17 cellular contexts compared by ENCODE assay signal in the genomic region with DNA sequence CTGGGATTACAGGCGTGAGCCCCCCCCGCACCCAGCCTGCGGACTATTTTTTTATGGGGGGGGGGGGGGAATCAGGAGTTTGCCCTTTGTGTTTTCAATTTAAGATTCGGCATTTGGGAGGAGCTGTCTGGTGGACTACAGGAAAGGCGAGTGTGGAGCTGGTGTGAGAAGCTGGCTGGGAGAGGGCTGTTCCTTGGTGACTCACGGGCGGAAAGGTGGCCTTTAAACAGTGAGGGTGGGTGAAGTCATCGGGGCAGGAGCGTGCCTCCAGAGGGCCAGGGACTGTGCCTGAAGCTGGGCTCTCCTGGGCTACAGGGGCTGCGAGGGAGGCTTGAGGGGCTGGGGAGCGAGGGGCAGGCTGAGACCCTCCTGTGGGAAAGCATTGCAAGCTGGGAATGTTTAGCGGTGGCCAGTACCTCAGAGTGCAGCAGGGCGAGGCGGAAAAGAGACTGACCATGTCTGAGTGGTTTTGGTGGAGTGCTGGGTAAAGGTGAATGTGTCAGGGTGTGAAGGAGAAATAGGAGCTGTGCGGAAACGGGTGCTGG. TPM values are rescaled to one million over a fixed set of nuclear protein-coding genes. Genes with fewer than 3 reads are reported as not detected.
DNase-seq lines count a peak whose midpoint lies in the region; ATAC-seq and TF ChIP-seq lines count a peak whose summit lies in the region.
"Had no signal": no experiment of that assay in that cellular context is flagged by ENCODE, and none has a peak within 500 bp of the region (broad histone marks: within the 10 kb centered on the region; RNA-seq: fewer than 3 reads in every experiment).

No MANE protein-coding gene starts in this region.

- H3K9me3 ChIP-seq in OCI-LY7 (ENCODE audit: low read length) = no peaks in the 10 kb centered on the region
- H3K9me3 ChIP-seq: body of pancreas, HAP-1 had no signal

- no peaks in the 10 kb centered on the region for H3K36me3 Mint-ChIP-seq in activated T-cell treated with anti-CD3 and anti-CD28 coated beads, Interleukin-2, amount 50 U/mL, for 72 hours (ENCODE audit: insufficient read depth in 2 of 2)
- no peaks in the 10 kb centered on the region for H3K36me3 Mint-ChIP-seq in glutamatergic neuron (ENCODE audit: unreplicated experiment)
- H3K36me3 Mint-ChIP-seq in stimulated activated effector memory CD8-positive, alpha-beta T cell treated with anti-CD3 and anti-CD28 coated beads, Interleukin-12 subunit alpha, Interleukin-12 subunit beta, amount 100 ng/mL, for 72 hours = no peaks in the 10 kb centered on the region

- no peak overlapping the region for H3K27ac Mint-ChIP-seq in activated T-cell treated with anti-CD3 and anti-CD28 coated beads, Interleukin-2, amount 50 U/mL, for 72 hours
- no peak overlapping the region for H3K27ac Mint-ChIP-seq in glutamatergic neuron (ENCODE audit: unreplicated experiment)
- H3K27ac Mint-ChIP-seq in stimulated activated effector memory CD8-positive, alpha-beta T cell treated with anti-CD3 and anti-CD28 coated beads, Interleukin-12 subunit alpha, Interleukin-12 subunit beta, amount 100 ng/mL, for 72 hours = no peak overlapping the region
- H3K27ac Mint-ChIP-seq: activated CD4-positive, alpha-beta T cell treated with anti-CD3 and anti-CD28 coated beads for 36 hours had no signal

- peak overlapping the region; percentile 17 to 55 for H3K4me3 Mint-ChIP-seq in activated T-cell treated with anti-CD3 and anti-CD28 coated beads, Interleukin-2, amount 50 U/mL, for 72 hours
- H3K4me3 Mint-ChIP-seq in glutamatergic neuron (ENCODE audit: unreplicated experiment) = peak overlapping the region; percentile 9
- H3K4me3 Mint-ChIP-seq in stimulated activated effector memory CD8-positive, alpha-beta T cell treated with anti-CD3 and anti-CD28 coated beads, Interleukin-12 subunit alpha, Interleukin-12 subunit beta, amount 100 ng/mL, for 72 hours = peak overlapping the region; percentile 82
- H3K4me3 Mint-ChIP-seq: activated CD4-positive, alpha-beta T cell treated with anti-CD3 and anti-CD28 coated beads for 36 hours had no signal

- no peak overlapping the region for H3K4me3 ChIP-seq in OCI-LY7 (ENCODE audit: low read depth, low read length, poor library complexity, severe bottlenecking)
- no peak overlapping the region for H3K4me3 ChIP-seq in foreskin fibroblast (ENCODE audit: low read depth in 1 of 2, low read length in 2 of 2)
- H3K4me3 ChIP-seq: body of pancreas, HAP-1 had no signal

- no peaks in the 10 kb centered on the region for H3K36me3 ChIP-seq in OCI-LY7 (ENCODE audit: insufficient read depth, low read length)
- H3K36me3 ChIP-seq: HAP-1 had no signal

- no peaks in the 10 kb centered on the region for H3K9me3 Mint-ChIP-seq in activated T-cell treated with anti-CD3 and anti-CD28 coated beads, Interleukin-2, amount 50 U/mL, for 72 hours
- peaks cover 4% of the 10 kb centered on the region for H3K9me3 Mint-ChIP-seq in glutamatergic neuron (ENCODE audit: unreplicated experiment)
- no peaks in the 10 kb centered on the region for H3K9me3 Mint-ChIP-seq in stimulated activated effector memory CD8-positive, alpha-beta T cell treated with anti-CD3 and anti-CD28 coated beads, Interleukin-12 subunit alpha, Interleukin-12 subunit beta, amount 100 ng/mL, for 72 hours

- H3K9me2 ChIP-seq in OCI-LY7 (ENCODE audit: insufficient read depth, low read length) = no peaks in the 10 kb centered on the region

- H3K4me1 ChIP-seq in OCI-LY7 (ENCODE audit: insufficient read depth, low read length, poor library complexity, severe bottlenecking) = no peaks in the 10 kb centered on the region
- H3K4me1 ChIP-seq: parathyroid adenoma had no signal

- POLR2A ChIA-PET in OCI-LY7 (lab: Charles Lee) = interaction anchor here (0.7 kb wide), 1 partner anchor 490 kb away, joined by 3 read pairs; no protein-coding TSS in a partner anchor

- H3K27me3 Mint-ChIP-seq in activated T-cell treated with anti-CD3 and anti-CD28 coated beads, Interleukin-2, amount 50 U/mL, for 72 hours (ENCODE audit: low read depth) = peaks cover 34% of the 10 kb centered on the region
- peaks cover 16% of the 10 kb centered on the region for H3K27me3 Mint-ChIP-seq in glutamatergic neuron (ENCODE audit: unreplicated experiment)

- H2AFZ ChIP-seq in OCI-LY7 (ENCODE audit: low read length) = no peak overlapping the region

- DNase-seq in activated T-cell treated with anti-CD3 and anti-CD28 coated beads, Interleukin-2, amount 50 U/mL, for 72 hours = no peak
- DNase-seq in activated T-cell treated with anti-CD3 and anti-CD28 coated beads for 4 hours = no peak
- peak; percentile 75 for DNase-seq in M059J (ENCODE audit: low read depth)
- DNase-seq in glutamatergic neuron = no peak
- no peak for DNase-seq in stimulated activated effector memory CD8-positive, alpha-beta T cell treated with anti-CD3 and anti-CD28 coated beads, Interleukin-12 subunit alpha, Interleukin-12 subunit beta, amount 100 ng/mL, for 72 hours (ENCODE audit: low spot score in 2 of 2)
- DNase-seq in OCI-LY7 (ENCODE audit: low spot score) = no peak
- no peak for DNase-seq in KG1 (lab: John Stamatoyannopoulos, UW)
- no peak for DNase-seq in foreskin fibroblast
- DNase-seq: ACHN; activated CD4-positive, alpha-beta T cell treated with anti-CD3 and anti-CD28 coated beads for 36 hours; body of pancreas; GF-D8; NCI-H2029 treated with DMSO at 0.1 percent for 48 hours; T-helper 9 cell had no signal

- intact Hi-C loops in OCI-LY7 (cut with micrococcal nuclease; ENCODE audit: unreplicated experiment) = no loop called here

- peaks cover 16% of the 10 kb centered on the region for H3K4me1 Mint-ChIP-seq in activated T-cell treated with anti-CD3 and anti-CD28 coated beads, Interleukin-2, amount 50 U/mL, for 72 hours (ENCODE audit: low read depth)
- H3K4me1 Mint-ChIP-seq in glutamatergic neuron (ENCODE audit: low read depth, unreplicated experiment) = no peaks in the 10 kb centered on the region
- H3K4me1 Mint-ChIP-seq in stimulated activated effector memory CD8-positive, alpha-beta T cell treated with anti-CD3 and anti-CD28 coated beads, Interleukin-12 subunit alpha, Interleukin-12 subunit beta, amount 100 ng/mL, for 72 hours = peaks cover 15% of the 10 kb centered on the region

- no peaks in the 10 kb centered on the region for H4K20me1 ChIP-seq in OCI-LY7 (ENCODE audit: insufficient read depth, low read length)

- H3K27ac ChIP-seq in OCI-LY7 (ENCODE audit: low read depth, low read length, poor library complexity, severe bottlenecking) = no peak overlapping the region
- H3K27ac ChIP-seq: body of pancreas, parathyroid adenoma had no signal

- TF ChIP-seq CTCF in glutamatergic neuron (IDR thresholded peaks at IDR 0.05; ENCODE audit: partially characterized antibody, unreplicated experiment) (no peak), OCI-LY7 (conservative IDR thresholded peaks at IDR 0.05; ENCODE audit: low read length) (no peak), foreskin fibroblast (IDR thresholded peaks at IDR 0.05; ENCODE audit: low read depth, low read length) (no peak)

- no peak for ATAC-seq in activated T-cell treated with anti-CD3 and anti-CD28 coated beads, Interleukin-2, amount 50 U/mL, for 72 hours (replicated peaks in 1 of 2)
- ATAC-seq in stimulated activated effector memory CD8-positive, alpha-beta T cell treated with anti-CD3 and anti-CD28 coated beads, Interleukin-12 subunit alpha, Interleukin-12 subunit beta, amount 100 ng/mL, for 72 hours = no peak
- ATAC-seq: activated CD4-positive, alpha-beta T cell treated with anti-CD3 and anti-CD28 coated beads for 36 hours; body of pancreas; Right ventricle myocardium inferior had no signal

- no peaks in the 10 kb centered on the region for H3K79me2 ChIP-seq in OCI-LY7 (ENCODE audit: insufficient read depth, low read depth, low read length)
- H3K79me2 ChIP-seq: parathyroid adenoma had no signal

- BruUV-seq in OCI-LY7 (replicated peaks; lab: Mats Ljungman, UMichigan) = no TSS peak

- no peak overlapping the region for H3K4me2 ChIP-seq in OCI-LY7 (ENCODE audit: low read length)

- CTCF ChIA-PET in OCI-LY7 (lab: Charles Lee; ENCODE audit: unreplicated experiment) = no interaction called here

RNA-seq across cellular contexts. Expression of a gene that starts 39.7 kb away (rescaled TPM):
- 10 to 100 TPM; 12.4 to 18.0 TPM for total RNA-seq in activated T-cell treated with anti-CD3 and anti-CD28 coated beads, Interleukin-2, amount 50 U/mL, for 72 hours
- total RNA-seq in M059J (2014; rRNA removed; shearing (Covaris generic)) = 34.2 and 37.0 TPM in 2 replicates
- total RNA-seq in glutamatergic neuron (ENCODE audit: unreplicated experiment) = 32.1 TPM
- total RNA-seq in OCI-LY7 (2014; rRNA removed; shearing (Covaris generic)) = not detected in 2 replicates
- not detected in 2 replicates for total RNA-seq in OCI-LY7 (2022)

Comparison
In these comparisons a context has a peak if more than half of its experiments do, and no peak if none do; other contexts are left out.
1. H3K4me3 Mint-ChIP-seq: peak in every context shown above with its lines; median percentile 82 in stimulated activated effector memory CD8-positive, alpha-beta T cell treated with anti-CD3 and anti-CD28 coated beads, Interleukin-12 subunit alpha, Interleukin-12 subunit beta, amount 100 ng/mL, for 72 hours; 36 in activated T-cell treated with anti-CD3 and anti-CD28 coated beads, Interleukin-2, amount 50 U/mL, for 72 hours; 9 in glutamatergic neuron.
2. RNA of a gene that starts 39.7 kb away (total RNA-seq): 34.2 to 37.0 TPM in M059J, 32.1 TPM in glutamatergic neuron (single experiment) and 12.4 to 18.0 TPM in activated T-cell treated with anti-CD3 and anti-CD28 coated beads, Interleukin-2, amount 50 U/mL, for 72 hours; not detected in OCI-LY7; every median in the first group is over 10 times any median in the second.